In the genomic region with DNA sequence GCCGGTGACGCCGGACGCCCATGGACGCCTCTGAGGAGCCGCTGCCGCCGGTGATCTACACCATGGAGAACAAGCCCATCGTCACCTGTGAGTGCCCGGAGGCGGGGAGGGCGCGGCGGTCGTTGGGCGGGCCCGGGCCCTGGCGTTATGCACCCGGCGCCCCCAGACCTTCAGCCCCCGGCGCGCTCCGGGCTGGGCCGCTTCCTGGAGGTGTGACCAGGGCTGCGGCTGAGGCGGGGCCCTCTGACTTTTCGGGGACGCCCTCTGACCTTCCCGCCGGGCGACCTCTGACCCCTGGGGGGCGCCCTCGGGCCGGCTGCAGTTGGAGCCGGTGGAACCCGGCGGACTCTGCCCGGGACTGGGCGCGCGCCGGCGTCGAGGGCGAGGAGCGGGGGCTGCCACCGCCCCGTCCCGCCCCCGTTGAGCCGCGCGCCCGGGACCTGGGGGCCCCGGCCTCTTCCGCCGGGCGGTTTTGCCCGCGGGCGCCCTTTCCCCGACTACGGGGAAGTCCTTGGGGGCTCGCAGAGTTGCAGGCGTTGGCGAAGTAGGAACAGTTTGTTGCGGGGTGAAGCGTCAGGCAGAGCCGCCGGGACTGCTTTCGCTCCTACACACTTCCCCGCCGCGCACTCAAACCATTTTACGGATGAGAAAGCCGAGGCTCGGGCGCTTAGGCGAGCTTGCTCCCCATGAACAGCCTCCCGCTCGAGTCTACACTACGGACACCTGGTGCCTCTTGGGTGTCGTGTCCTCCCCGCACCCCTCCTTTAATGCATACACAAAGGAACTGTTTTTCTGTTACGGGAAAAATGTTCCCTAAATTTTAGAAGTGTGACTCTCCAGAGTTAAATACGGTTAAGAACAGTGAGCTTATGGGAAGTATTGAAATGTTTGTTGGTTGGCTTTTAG, we compare ENCODE assay signal across 8 cellular contexts. TPM values are rescaled to one million over a fixed set of nuclear protein-coding genes. Genes with fewer than 3 reads are reported as not detected.
DNase-seq lines count a peak whose midpoint lies in the region; ATAC-seq and TF ChIP-seq lines count a peak whose summit lies in the region.

No MANE protein-coding gene starts in this region.

- H3K4me1 ChIP-seq in effector memory CD4-positive, alpha-beta T cell (ENCODE audit: control insufficient read depth, insufficient read depth, low read length, poor library complexity, severe bottlenecking) = peaks cover 40% of the 10 kb centered on the region

- DNase-seq in NCI-H146 (lab: John Stamatoyannopoulos, UW) = peak; percentile 49
- DNase-seq in NCI-H146 treated with DMSO at 0.1 percent for 48 hours (lab: John Stamatoyannopoulos, UW; ENCODE audit: unreplicated experiment) = no peak
- DNase-seq in NCI-H2196 treated with DMSO at 0.1 percent for 48 hours (lab: John Stamatoyannopoulos, UW; ENCODE audit: unreplicated experiment) = peak; percentile 34
- DNase-seq in activated CD8-positive, alpha-beta T cell treated with anti-CD3 and anti-CD28 coated beads, Interleukin-2, amount 10 ng/mL, durations not matched to agents 7 days and 5 days = peak; percentile 91
- DNase-seq in effector memory CD4-positive, alpha-beta T cell = peak; percentile 68 to 76 (median 70)
- DNase-seq in mesothelial cell of epicardium (ENCODE audit: low spot score in 2 of 2, unreplicated experiment in 2 of 2) = peak in 1 of 2 experiments; percentile 45
- peak; percentile 85 to 87 for DNase-seq in stimulated activated CD8-positive, alpha-beta memory T cell treated with anti-CD3 and anti-CD28 coated beads, Interleukin-15, amount 100 ng/mL, for 48 hours (ENCODE audit: low read depth in 2 of 2)

- no peaks in the 10 kb centered on the region for H3K27me3 Mint-ChIP-seq in activated CD8-positive, alpha-beta T cell treated with anti-CD3 and anti-CD28 coated beads, Interleukin-2, amount 10 ng/mL, durations not matched to agents 7 days and 5 days (ENCODE audit: low read depth)
- no peaks in the 10 kb centered on the region for H3K27me3 Mint-ChIP-seq in mesothelial cell of epicardium (ENCODE audit: low read depth)

- CTCF ChIA-PET in activated CD8-positive, alpha-beta T cell treated with anti-CD3 and anti-CD28 coated beads, Interleukin-2, amount 10 ng/mL, durations not matched to agents 7 days and 5 days (lab: Charles Lee) = interaction anchor here (1.0 to 2.0 kb wide), 8 partner anchors 9 to 285 kb away, joined by 3 to 22 read pairs (median 4); no protein-coding TSS in a partner anchor

- peak overlapping the region; percentile 90 for H3K4me3 Mint-ChIP-seq in activated CD8-positive, alpha-beta T cell treated with anti-CD3 and anti-CD28 coated beads, Interleukin-2, amount 10 ng/mL, durations not matched to agents 7 days and 5 days
- H3K4me3 Mint-ChIP-seq in mesothelial cell of epicardium = peak overlapping the region; percentile 84

- POLR2A ChIA-PET in activated CD8-positive, alpha-beta T cell treated with anti-CD3 and anti-CD28 coated beads, Interleukin-2, amount 10 ng/mL, durations not matched to agents 7 days and 5 days (lab: Charles Lee) = interaction anchor here (1.0 to 3.9 kb wide), 6 partner anchors 9 to 71 kb away, joined by 3 to 37 read pairs (median 4); no protein-coding TSS in a partner anchor

- peaks cover 52% of the 10 kb centered on the region for H3K4me1 Mint-ChIP-seq in activated CD8-positive, alpha-beta T cell treated with anti-CD3 and anti-CD28 coated beads, Interleukin-2, amount 10 ng/mL, durations not matched to agents 7 days and 5 days (ENCODE audit: low read depth)
- peaks cover 34% of the 10 kb centered on the region for H3K4me1 Mint-ChIP-seq in mesothelial cell of epicardium

- H3K27ac ChIP-seq in effector memory CD4-positive, alpha-beta T cell (ENCODE audit: insufficient read depth, low read length, poor library complexity, severe bottlenecking) = peak overlapping the region; percentile 84

- H3K36me3 Mint-ChIP-seq in activated CD8-positive, alpha-beta T cell treated with anti-CD3 and anti-CD28 coated beads, Interleukin-2, amount 10 ng/mL, durations not matched to agents 7 days and 5 days (ENCODE audit: low read depth) = peaks cover 25% of the 10 kb centered on the region
- no peaks in the 10 kb centered on the region for H3K36me3 Mint-ChIP-seq in mesothelial cell of epicardium

- H3K27ac Mint-ChIP-seq in activated CD8-positive, alpha-beta T cell treated with anti-CD3 and anti-CD28 coated beads, Interleukin-2, amount 10 ng/mL, durations not matched to agents 7 days and 5 days = peak overlapping the region; percentile 87
- H3K27ac Mint-ChIP-seq in mesothelial cell of epicardium = peak overlapping the region; percentile 86

- no peaks in the 10 kb centered on the region for H3K36me3 ChIP-seq in effector memory CD4-positive, alpha-beta T cell (ENCODE audit: control insufficient read depth, insufficient read depth, low read length)

- no peak for TF ChIP-seq CTCF in mesothelial cell of epicardium (IDR thresholded peaks at IDR 0.05; ENCODE audit: unreplicated experiment)

- ATAC-seq in HG02884 (IDR thresholded peaks at IDR 0.05; ENCODE audit: unreplicated experiment) = peak; percentile 45
- peak; percentile 80 for ATAC-seq in activated CD8-positive, alpha-beta T cell treated with anti-CD3 and anti-CD28 coated beads, Interleukin-2, amount 10 ng/mL, durations not matched to agents 7 days and 5 days

- H3K9me3 ChIP-seq in effector memory CD4-positive, alpha-beta T cell (ENCODE audit: control insufficient read depth, low read length) = no peaks in the 10 kb centered on the region

- peak overlapping the region; percentile 70 for H3K4me3 ChIP-seq in effector memory CD4-positive, alpha-beta T cell (ENCODE audit: insufficient read depth, low read depth, low read length, poor library complexity, severe bottlenecking)

- H3K27me3 ChIP-seq in effector memory CD4-positive, alpha-beta T cell (replicated peaks; ENCODE audit: control insufficient read depth, insufficient read depth, low read length, poor library complexity, severe bottlenecking) = no peaks in the 10 kb centered on the region

- H3K9me3 Mint-ChIP-seq in activated CD8-positive, alpha-beta T cell treated with anti-CD3 and anti-CD28 coated beads, Interleukin-2, amount 10 ng/mL, durations not matched to agents 7 days and 5 days (ENCODE audit: insufficient read depth) = no peaks in the 10 kb centered on the region
- H3K9me3 Mint-ChIP-seq in mesothelial cell of epicardium = no peaks in the 10 kb centered on the region

RNA-seq across cellular contexts. Expression of gene TRAPPC10, which starts 0.6 kb away (rescaled TPM):
- total RNA-seq in activated CD8-positive, alpha-beta T cell treated with anti-CD3 and anti-CD28 coated beads, Interleukin-2, amount 10 ng/mL, durations not matched to agents 7 days and 5 days = 10 to 100 TPM; 72.2 to 82.7 TPM
- 28.4 to 34.5 TPM (median 32.1 TPM) in 3 replicates for total RNA-seq in mesothelial cell of epicardium
